Comparison of ENCODE assay signal across 22 cellular contexts in genomic region chr5:124234022-124234899, GRCh38.
DNase-seq lines count a peak whose midpoint lies in the region; ATAC-seq and TF ChIP-seq lines count a peak whose summit lies in the region.
"Had no signal": no experiment of that assay in that cellular context is flagged by ENCODE, and none has a peak within 500 bp of the region (broad histone marks: within the 10 kb centered on the region; RNA-seq: fewer than 3 reads in every experiment).

No MANE protein-coding gene starts in this region.

- no peak overlapping the region for H3K27ac ChIP-seq in right atrium auricular region
- H3K27ac ChIP-seq in caudate nucleus (ENCODE audit: low read depth, low read length): peak overlapping the region; percentile 92
- peak overlapping the region; percentile 85 for H3K27ac ChIP-seq in layer of hippocampus (ENCODE audit: low read depth, low read length)
- H3K27ac ChIP-seq in right lobe of liver: no peak overlapping the region
- H3K27ac ChIP-seq: C4-2B, upper lobe of left lung, WERI-Rb-1 had no signal

- no peak overlapping the region for H3K4me3 ChIP-seq in right atrium auricular region
- H3K4me3 ChIP-seq in right lobe of liver: no peak overlapping the region
- H3K4me3 ChIP-seq: lung, upper lobe of left lung had no signal

- no peak for TF ChIP-seq POLR2A in right lobe of liver (IDR thresholded peaks at IDR 0.05)

- H3K9me3 ChIP-seq in right atrium auricular region (no peaks in the 10 kb centered on the region), right lobe of liver (no peaks in the 10 kb centered on the region)
- H3K9me3 ChIP-seq: upper lobe of left lung had no signal

- TF ChIP-seq CTCF in right atrium auricular region (IDR thresholded peaks at IDR 0.05): no peak
- no peak for TF ChIP-seq CTCF in right lobe of liver (IDR thresholded peaks at IDR 0.05)

- DNase-seq in Right ventricle myocardium superior (no peak), right atrium auricular region (ENCODE audit: low spot score) (no peak), caudate nucleus (lab: John Stamatoyannopoulos, UW) (peak in 3 of 61 donors; percentile 12 to 54 (median 17)), posterior cingulate gyrus (no peak), right lobe of liver (no peak), HT-29 (ENCODE audit: low spot score) (no peak), SIG-M5 treated with dmso at 0.1 percent for 504 hours (lab: John Stamatoyannopoulos, UW; ENCODE audit: unreplicated experiment) (no peak)
- DNase-seq: activated CD4-positive, alpha-beta memory T cell treated with anti-CD3 and anti-CD28 coated beads, Interleukin-2, amount 10 ng/mL, durations not matched to agents 7 days and 5 days; activated T-cell treated with anti-CD3 and anti-CD28 coated beads, Interleukin-2, amount 50 U/mL, for 4 hours; DMS153; foreskin melanocyte; naive thymus-derived CD8-positive, alpha-beta T cell; NCI-H2107; NCI-H774; retina; stimulated activated CD4-positive, alpha-beta T cell treated with anti-CD3 and anti-CD28 coated beads, Interleukin-15, amount 100 ng/mL, for 24 hours; stimulated activated naive B cell treated with anti-CD40 and anti-IgM and Interleukin-4, amounts not matched to agents 10 μg/mL and 1 μg/mL and 100 μg/mL, for 72 hours; upper lobe of left lung; WERI-Rb-1 had no signal

- peaks cover 0 to 20% of the 10 kb centered on the region in 2 donors for H3K4me1 ChIP-seq in right atrium auricular region
- no peaks in the 10 kb centered on the region for H3K4me1 ChIP-seq in right lobe of liver
- H3K4me1 ChIP-seq: upper lobe of left lung had no signal

- WGBS in right lobe of liver (ENCODE audit: insufficient coverage, low coverage, low lambda C conversion rate, missing lambda C conversion rate): 44% methylated on average over 6 of the region's 6 CpGs

- H3K27me3 ChIP-seq in right atrium auricular region (no peaks in the 10 kb centered on the region), layer of hippocampus (ENCODE audit: control insufficient read depth, insufficient read depth, low read length) (no peaks in the 10 kb centered on the region), right lobe of liver (no peaks in the 10 kb centered on the region)
- H3K27me3 ChIP-seq: upper lobe of left lung had no signal

- ATAC-seq in Right ventricle myocardium superior (ENCODE audit: poor library complexity): peak; percentile 52
- no peak for ATAC-seq in right lobe of liver
- ATAC-seq: activated T-cell treated with anti-CD3 and anti-CD28 coated beads, Interleukin-2, amount 50 U/mL, for 4 hours; naive thymus-derived CD8-positive, alpha-beta T cell; stimulated activated naive B cell treated with anti-CD40 and anti-IgM and Interleukin-4, amounts not matched to agents 10 μg/mL and 1 μg/mL and 100 μg/mL, for 72 hours had no signal

- H3K36me3 ChIP-seq in right atrium auricular region: no peaks in the 10 kb centered on the region
- no peaks in the 10 kb centered on the region for H3K36me3 ChIP-seq in right lobe of liver
- H3K36me3 ChIP-seq: upper lobe of left lung, WERI-Rb-1 had no signal

- intact Hi-C loops in Right ventricle myocardium superior (cut with DNase I): no loop called here
- intact Hi-C loops in posterior cingulate gyrus (cut with DNase I): no loop called here
- intact Hi-C loops in right lobe of liver (cut with DNase I): no loop called here

Comparison
In these comparisons a context has a peak if more than half of its experiments do, and no peak if none do; other contexts are left out.
1. H3K27ac ChIP-seq: peak in caudate nucleus (single experiment) and layer of hippocampus (single experiment); none in right atrium auricular region (0 of 2) and right lobe of liver (0 of 3).